In the genomic region with DNA sequence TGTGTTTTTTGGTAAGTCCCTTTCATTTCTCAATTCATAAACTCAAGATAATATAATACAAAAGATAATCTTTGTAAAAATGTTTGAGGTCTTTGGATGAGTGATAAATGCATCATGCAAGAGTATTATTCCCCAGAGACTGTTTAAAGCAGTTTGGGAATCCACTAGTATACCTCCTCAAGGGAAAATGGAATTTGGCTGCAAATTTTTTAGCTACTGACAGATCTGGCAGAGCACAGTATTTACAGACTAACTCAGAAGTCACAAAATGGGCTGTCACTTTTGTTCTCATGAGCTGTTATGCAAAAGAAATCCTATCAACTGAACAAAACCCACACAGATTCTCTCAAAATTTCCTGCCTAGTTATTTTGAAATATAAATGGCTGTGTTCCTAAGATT, we compare ENCODE assay signal across 38 cellular contexts. TPM values are rescaled to one million over a fixed set of nuclear protein-coding genes. Genes with fewer than 3 reads are reported as not detected.
DNase-seq lines count a peak whose midpoint lies in the region; ATAC-seq and TF ChIP-seq lines count a peak whose summit lies in the region.
"Had no signal": no experiment of that assay in that cellular context is flagged by ENCODE, and none has a peak within 500 bp of the region (broad histone marks: within the 10 kb centered on the region; RNA-seq: fewer than 3 reads in every experiment).

No MANE protein-coding gene starts in this region.

- DNase-seq in Right ventricle myocardium inferior (ENCODE audit: missing footprints) = no peak
- no peak for DNase-seq in left ventricle myocardium superior
- peak; percentile 1 for DNase-seq in fibroblast of pulmonary artery (ENCODE audit: low read depth)
- DNase-seq in superior temporal gyrus (ENCODE audit: extremely low spot score) = peak; percentile 53
- DNase-seq in GF-D8 (lab: John Stamatoyannopoulos, UW) = no peak
- DNase-seq in COLO668 (lab: John Stamatoyannopoulos, UW; ENCODE audit: unreplicated experiment) = no peak
- no peak for DNase-seq in left colon
- DNase-seq: activated CD4-positive, alpha-beta T cell treated with anti-CD3 and anti-CD28 coated beads for 1 hour; activated CD8-positive, alpha-beta memory T cell treated with anti-CD3 and anti-CD28 coated beads, Interleukin-2, amount 50 U/mL, for 48 hours; activated CD8-positive, alpha-beta T cell treated with anti-CD3 and anti-CD28 coated beads for 36 hours; activated naive CD4-positive, alpha-beta T cell treated with anti-CD3 and anti-CD28 coated beads for 36 hours; adrenal gland; body of pancreas; dermis blood vessel endothelial cell; DMS53; endodermal cell; gastrocnemius medialis; hippocampal formation; IMR-90; mammary epithelial cell; NCI-H1092 treated with DMSO at 0.1 percent for 48 hours; NCI-H1694 treated with DMSO at 0.1 percent for 48 hours; NCI-H2171 treated with DMSO at 0.1 percent for 48 hours; NCI-H510A treated with DMSO at 0.1 percent for 48 hours; NK-92 treated with Interleukin-12 subunit alpha and Interleukin-12 subunit beta, amount 100 ng/mL, for 24 hours; pancreas; PC-3; retina; small intestine; stimulated activated naive CD4-positive, alpha-beta T cell treated with Interleukin-2 at 50 U/mL for 16 hours; T-helper 2 cell; testis had no signal

- H3K36me3 ChIP-seq in Loucy (ENCODE audit: insufficient read depth, low read length) = no peaks in the 10 kb centered on the region
- H3K36me3 ChIP-seq: adrenal gland, gastrocnemius medialis, pancreas had no signal

- no peaks in the 10 kb centered on the region for H3K27me3 ChIP-seq in Loucy (ENCODE audit: insufficient read depth, low read length, poor library complexity, severe bottlenecking)
- H3K27me3 ChIP-seq: body of pancreas, gastrocnemius medialis, pancreas, testis had no signal

- H3K9me3 ChIP-seq in Loucy (ENCODE audit: insufficient read depth, low read depth, low read length) = no peaks in the 10 kb centered on the region
- H3K9me3 ChIP-seq: A549, adrenal gland, body of pancreas, gastrocnemius medialis, pancreas, testis had no signal

- intact Hi-C loops in Right ventricle myocardium inferior (cut with DNase I) = no loop called here
- intact Hi-C loops in left ventricle myocardium superior (cut with micrococcal nuclease) = no loop called here
- intact Hi-C loops in left colon (cut with DNase I, micrococcal nuclease) = no loop called here

- no peak overlapping the region for H3K9ac ChIP-seq in Loucy (ENCODE audit: low read depth, low read length, poor library complexity, severe bottlenecking)

- no peaks in the 10 kb centered on the region for H3K9me2 ChIP-seq in Loucy (replicated peaks; ENCODE audit: low read depth, low read length)

- ATAC-seq in Right ventricle myocardium inferior (peak; percentile 60), left ventricle myocardium superior (no peak), left colon (no peak)
- ATAC-seq: A549; activated CD8-positive, alpha-beta T cell treated with anti-CD3 and anti-CD28 coated beads for 36 hours; body of pancreas; esophagus mucosa; gastrocnemius medialis; GM23338; pancreas; PC-3 had no signal

- H3K79me2 ChIP-seq in Loucy (ENCODE audit: insufficient read depth, low read length) = no peaks in the 10 kb centered on the region

- no peak for TF ChIP-seq CTCF in Loucy (conservative IDR thresholded peaks at IDR 0.05; ENCODE audit: low read length)
- TF ChIP-seq CTCF in fibroblast of pulmonary artery (IDR thresholded peaks at IDR 0.05; ENCODE audit: low read length, missing control alignments) = no peak

- peak overlapping the region; percentile 66 for H2AFZ ChIP-seq in Loucy (ENCODE audit: low read length)

- no peaks in the 10 kb centered on the region for H3K4me1 ChIP-seq in Loucy (ENCODE audit: insufficient read depth, low read length, poor library complexity, severe bottlenecking)
- H3K4me1 ChIP-seq: A549, body of pancreas, pancreas, testis had no signal

- no peak overlapping the region for H3K4me2 ChIP-seq in Loucy (ENCODE audit: low read depth, low read length, poor library complexity, severe bottlenecking)
- H3K4me2 ChIP-seq: A549, GM23338 had no signal

- H4K20me1 ChIP-seq in Loucy (ENCODE audit: insufficient read depth, low read length, poor library complexity, severe bottlenecking) = no peaks in the 10 kb centered on the region

- H3F3A ChIP-seq in Loucy (ENCODE audit: low read depth) = no peaks in the 10 kb centered on the region

- H3K4me3 ChIP-seq in Loucy (ENCODE audit: low read length, poor library complexity, severe bottlenecking) = no peak overlapping the region
- H3K4me3 ChIP-seq in fibroblast of pulmonary artery (replicated peaks; ENCODE audit: low read depth, low read length) = no peak overlapping the region
- H3K4me3 ChIP-seq: A549, adrenal gland, body of pancreas, gastrocnemius medialis, GM23338, pancreas, testis had no signal

RNA-seq across cellular contexts. Expression of gene SPIC, which starts 9.9 kb away (rescaled TPM):
- total RNA-seq in Right ventricle myocardium inferior (not detected), left ventricle myocardium superior (not detected), left colon (under 1 TPM in 1 of 2 donors, not detected in 1; 0.39 TPM)
- total RNA-seq: activated CD8-positive, alpha-beta T cell treated with anti-CD3 and anti-CD28 coated beads for 36 hours; activated naive CD4-positive, alpha-beta T cell treated with anti-CD3 and anti-CD28 coated beads for 36 hours; body of pancreas; dermis blood vessel endothelial cell; endodermal cell; G401; gastrocnemius medialis; GM23338; IMR-90; mammary epithelial cell; neural crest cell; pancreas; PC-3; testis had no signal

Comparison
In these comparisons a context has a peak if more than half of its experiments do, and no peak if none do; other contexts are left out.
1. DNase-seq: peak in fibroblast of pulmonary artery (single experiment) and superior temporal gyrus (single experiment); none in Right ventricle myocardium inferior (single experiment), left ventricle myocardium superior (single experiment), GF-D8 (single experiment), COLO668 (single experiment) and left colon (0 of 2).